Comparison of ENCODE assay signal across 1 cellular context in genomic region chr4:137310156-137310555, GRCh38.
TF ChIP-seq lines count a peak whose summit lies in the region.

No MANE protein-coding gene starts in this region.

TF ChIP-seq in IMR-90, 13 proteins besides CTCF, POLR2A, EP300 and RAD21:
- TF ChIP-seq RCOR1 (IDR thresholded peaks at IDR 0.05; ENCODE audit: insufficient replicate concordance, low read length) = no peak
- no peak for TF ChIP-seq SMC3 (IDR thresholded peaks at IDR 0.05; ENCODE audit: low read depth, low read length)
- TF ChIP-seq MAZ (IDR thresholded peaks at IDR 0.05; ENCODE audit: borderline replicate concordance, low read depth, low read length) = no peak
- no peak for TF ChIP-seq RFX5 (IDR thresholded peaks at IDR 0.05; ENCODE audit: low read depth, low read length)
- TF ChIP-seq CEBPB (IDR thresholded peaks at IDR 0.05; ENCODE audit: low read depth, low read length) = no peak
- TF ChIP-seq ELK1 (IDR thresholded peaks at IDR 0.05; ENCODE audit: borderline replicate concordance, low read depth, low read length) = no peak
- TF ChIP-seq CHD1 (IDR thresholded peaks at IDR 0.05; ENCODE audit: low read depth, low read length) = no peak
- no peak for TF ChIP-seq MXI1 (IDR thresholded peaks at IDR 0.05; ENCODE audit: borderline replicate concordance, low read depth, low read length)
TF ChIP-seq in IMR-90: peak in this region for 0.
